Comparison of ENCODE assay signal across 9 cellular contexts in genomic region chr18:51235011-51235789, GRCh38. TPM values are rescaled to one million over a fixed set of nuclear protein-coding genes. Genes with fewer than 3 reads are reported as not detected.
DNase-seq lines count a peak whose midpoint lies in the region; ATAC-seq and TF ChIP-seq lines count a peak whose summit lies in the region.
"Had no signal": no experiment of that assay in that cellular context is flagged by ENCODE, and none has a peak within 500 bp of the region (broad histone marks: within the 10 kb centered on the region; RNA-seq: fewer than 3 reads in every experiment).

No MANE protein-coding gene starts in this region.

- H3K27me3 ChIP-seq in right atrium auricular region = no peaks in the 10 kb centered on the region

- DNase-seq in NCI-H82 (lab: John Stamatoyannopoulos, UW) (peak; percentile 10), NCI-H82 treated with DMSO at 0.1 percent for 48 hours (lab: John Stamatoyannopoulos, UW; ENCODE audit: unreplicated experiment) (no peak), retina (peak; percentile 29), left lobe of liver (ENCODE audit: low spot score) (no peak), right atrium auricular region (ENCODE audit: low spot score) (no peak)
- peak; percentile 37 for DNase-seq in activated CD8-positive, alpha-beta T cell treated with anti-CD3 and anti-CD28 coated beads, Interleukin-2, amount 10 ng/mL, durations not matched to agents 7 days and 5 days
- no peak for DNase-seq in central memory CD4-positive, alpha-beta T cell

- no peaks in the 10 kb centered on the region for H3K9me3 Mint-ChIP-seq in activated CD8-positive, alpha-beta T cell treated with anti-CD3 and anti-CD28 coated beads, Interleukin-2, amount 10 ng/mL, durations not matched to agents 7 days and 5 days (ENCODE audit: insufficient read depth)
- H3K9me3 Mint-ChIP-seq: immature natural killer cell had no signal

- ATAC-seq in HG03175 (IDR thresholded peaks at IDR 0.05; ENCODE audit: unreplicated experiment) (peak; percentile 80), left lobe of liver (no peak)
- peak; percentile 73 for ATAC-seq in activated CD8-positive, alpha-beta T cell treated with anti-CD3 and anti-CD28 coated beads, Interleukin-2, amount 10 ng/mL, durations not matched to agents 7 days and 5 days

- H3K4me1 Mint-ChIP-seq in activated CD8-positive, alpha-beta T cell treated with anti-CD3 and anti-CD28 coated beads, Interleukin-2, amount 10 ng/mL, durations not matched to agents 7 days and 5 days (ENCODE audit: low read depth) = peaks cover 28% of the 10 kb centered on the region

- H3K27me3 Mint-ChIP-seq in activated CD8-positive, alpha-beta T cell treated with anti-CD3 and anti-CD28 coated beads, Interleukin-2, amount 10 ng/mL, durations not matched to agents 7 days and 5 days (ENCODE audit: low read depth) = no peaks in the 10 kb centered on the region

- no peaks in the 10 kb centered on the region for H3K36me3 Mint-ChIP-seq in activated CD8-positive, alpha-beta T cell treated with anti-CD3 and anti-CD28 coated beads, Interleukin-2, amount 10 ng/mL, durations not matched to agents 7 days and 5 days (ENCODE audit: low read depth)

- H3K36me3 ChIP-seq in right atrium auricular region = no peaks in the 10 kb centered on the region

- H3K4me3 ChIP-seq in right atrium auricular region = no peak overlapping the region

- no peak overlapping the region for H3K27ac ChIP-seq in right atrium auricular region

- H3K9me3 ChIP-seq in right atrium auricular region = no peaks in the 10 kb centered on the region

- H3K27ac Mint-ChIP-seq in activated CD8-positive, alpha-beta T cell treated with anti-CD3 and anti-CD28 coated beads, Interleukin-2, amount 10 ng/mL, durations not matched to agents 7 days and 5 days = peak overlapping the region; percentile 49

- CTCF ChIA-PET in activated CD8-positive, alpha-beta T cell treated with anti-CD3 and anti-CD28 coated beads, Interleukin-2, amount 10 ng/mL, durations not matched to agents 7 days and 5 days (lab: Charles Lee) = interaction anchor here (0.7 to 2.1 kb wide), 2 partner anchors 15 to 43 kb away, joined by 3 to 5 read pairs; no protein-coding TSS in a partner anchor

- TF ChIP-seq CTCF in right atrium auricular region (IDR thresholded peaks at IDR 0.05) = no peak

- no peaks in the 10 kb centered on the region for H3K4me1 ChIP-seq in right atrium auricular region

- POLR2A ChIA-PET in activated CD8-positive, alpha-beta T cell treated with anti-CD3 and anti-CD28 coated beads, Interleukin-2, amount 10 ng/mL, durations not matched to agents 7 days and 5 days (lab: Charles Lee) = interaction anchor here (0.6 to 2.4 kb wide), 4 partner anchors 13 to 39 kb away, joined by 3 to 13 read pairs (median 3); partner anchors contain the start of gene MEX3C

- peak overlapping the region; percentile 0 for H3K4me3 Mint-ChIP-seq in activated CD8-positive, alpha-beta T cell treated with anti-CD3 and anti-CD28 coated beads, Interleukin-2, amount 10 ng/mL, durations not matched to agents 7 days and 5 days

RNA-seq across cellular contexts. Expression of gene MEX3C, which starts 37.7 kb away (rescaled TPM):
- total RNA-seq in activated CD8-positive, alpha-beta T cell treated with anti-CD3 and anti-CD28 coated beads, Interleukin-2, amount 10 ng/mL, durations not matched to agents 7 days and 5 days = 10 to 100 TPM; 40.4 to 45.8 TPM
- total RNA-seq in left lobe of liver (6.6 TPM), right atrium auricular region (10 to 100 TPM; 15.9 to 16.2 TPM)

Comparison
In these comparisons a context has a peak if more than half of its experiments do, and no peak if none do; other contexts are left out.
1. DNase-seq: peak in NCI-H82 (single experiment), activated CD8-positive, alpha-beta T cell treated with anti-CD3 and anti-CD28 coated beads, Interleukin-2, amount 10 ng/mL, durations not matched to agents 7 days and 5 days (single experiment) and retina (single experiment); none in NCI-H82 treated with DMSO at 0.1 percent for 48 hours (single experiment), central memory CD4-positive, alpha-beta T cell (single experiment), left lobe of liver (single experiment) and right atrium auricular region (single experiment).